In genomic region chr1:40049745-40050144, GRCh38 we compare ENCODE assay signal across 12 cellular contexts. TPM values are rescaled to one million over a fixed set of nuclear protein-coding genes. Genes with fewer than 3 reads are reported as not detected.
A peak's percentile ranks its signal among the peaks of the same experiment; 100 is the strongest.
DNase-seq lines count a peak whose midpoint lies in the region; ATAC-seq, FAIRE-seq and TF ChIP-seq lines count a peak whose summit lies in the region.
"Had no signal": no experiment of that assay in that cellular context is flagged by ENCODE, and none has a peak within 500 bp of the region (broad histone marks: within the 10 kb centered on the region; RNA-seq: fewer than 3 reads in every experiment).

No MANE protein-coding gene starts in this region.

- peak; percentile 26 for FAIRE-seq in K562 (lab: Jason Lieb, UNC)

- H3K9me3 ChIP-seq in K562 (replicated peaks; ENCODE audit: control insufficient read depth, insufficient read depth, low read depth, low read length) (no peaks in the 10 kb centered on the region), transverse colon (no peaks in the 10 kb centered on the region)
- H3K9me3 ChIP-seq: BLaER1, right lobe of liver, SJSA1 had no signal

- 0 out of 2 replicates have a peak, but pooled peaks cover 7% of the 10 kb centered on the region for H4K20me1 ChIP-seq in K562 (replicated peaks; ENCODE audit: control insufficient read depth, insufficient read depth, low read length)

- H3K9me3 Mint-ChIP-seq in activated naive CD4-positive, alpha-beta T cell treated with anti-CD3 and anti-CD28 coated beads for 36 hours = no peaks in the 10 kb centered on the region
- no peaks in the 10 kb centered on the region for H3K9me3 Mint-ChIP-seq in memory B cell

- no peak for TF ChIP-seq RAD21 in K562 (CRISPR knock-in tag; conservative IDR thresholded peaks at IDR 0.05 in 1 of 2, IDR thresholded peaks at IDR 0.05 in 1 of 2)

- no peaks in the 10 kb centered on the region for H3K9me1 ChIP-seq in K562 (ENCODE audit: control insufficient read depth, insufficient read depth, low read length)

- H3K36me3 ChIP-seq in K562 (ENCODE audit: control insufficient read depth, insufficient read depth, low read length) = peaks cover 44% of the 10 kb centered on the region
- no peaks in the 10 kb centered on the region for H3K36me3 ChIP-seq in transverse colon
- H3K36me3 ChIP-seq: right lobe of liver had no signal

- peak; percentile 45 for DNase-seq in activated naive CD4-positive, alpha-beta T cell treated with anti-CD3 and anti-CD28 coated beads for 36 hours
- no peak for DNase-seq in activated naive CD4-positive, alpha-beta T cell treated with anti-CD3 and anti-CD28 coated beads, Interleukin-2, amount 50 U/mL, for 16 hours
- DNase-seq in K562 (ENCODE audit: extremely low read depth in 1 of 4, low spot score in 3 of 4) = no peak
- no peak for DNase-seq in memory B cell (ENCODE audit: low spot score in 2 of 2)
- no peak for DNase-seq in transverse colon
- no peak for DNase-seq in NCI-H1048 (lab: John Stamatoyannopoulos, UW)
- DNase-seq in DMS114 treated with DMSO at 0.1 percent for 48 hours (lab: John Stamatoyannopoulos, UW; ENCODE audit: unreplicated experiment) = no peak
- DNase-seq: NCI-H1092, right lobe of liver had no signal

- H3K27me3 Mint-ChIP-seq in activated naive CD4-positive, alpha-beta T cell treated with anti-CD3 and anti-CD28 coated beads for 36 hours (ENCODE audit: low read depth) = no peaks in the 10 kb centered on the region
- H3K27me3 Mint-ChIP-seq in memory B cell = no peaks in the 10 kb centered on the region

- in situ Hi-C loops in K562 (cut with MboI) (no loop called here), transverse colon (cut with MboI; ENCODE audit: low pct_ligation_motif_present in 1 of 4, low pct_unique_long_range_greater_than_20kb in 1 of 4, low sequenced_read_pairs in 3 of 4) (no loop called here)

- no peaks in the 10 kb centered on the region for H3K27me3 ChIP-seq in K562 (ENCODE audit: control insufficient read depth in 2 of 2, insufficient read depth in 2 of 2, low read length in 2 of 2)
- H3K27me3 ChIP-seq in transverse colon = no peaks in the 10 kb centered on the region
- H3K27me3 ChIP-seq: BLaER1, right lobe of liver, SJSA1 had no signal

- TF ChIP-seq CTCF in K562 (IDR thresholded peaks at IDR 0.05 in 2 of 3, conservative IDR thresholded peaks at IDR 0.05 in 1 of 3; ENCODE audit: insufficient read depth in 2 of 3, low read depth in 1 of 3, low read length in 3 of 3) (no peak), transverse colon (IDR thresholded peaks at IDR 0.05) (no peak)

- CTCF ChIA-PET in activated naive CD4-positive, alpha-beta T cell treated with anti-CD3 and anti-CD28 coated beads for 36 hours (lab: Charles Lee) = interaction anchor here (0.6 to 0.7 kb wide), 2 partner anchors 8 to 29 kb away, joined by 3 read pairs; no protein-coding TSS in a partner anchor
- CTCF ChIA-PET in K562 (lab: Yijun Ruan, JAX; ENCODE audit: low intra/inter-chr PET ratio) = no interaction called here

- no peak for TF ChIP-seq EP300 in K562 (IDR thresholded peaks at IDR 0.05; ENCODE audit: low read length)
- TF ChIP-seq EP300 in transverse colon (IDR thresholded peaks at IDR 0.05; ENCODE audit: low read depth) = no peak

- no TSS peak for BruUV-seq in K562 (replicated peaks; lab: Mats Ljungman, UMichigan)

- no peak overlapping the region for H3K4me2 ChIP-seq in K562 (ENCODE audit: insufficient read depth, low read length)

- no peak overlapping the region for H3K27ac ChIP-seq in K562 (ENCODE audit: extremely low read depth, low read depth, low read length)
- peak overlapping the region; percentile 6 to 46 (median 29) for H3K27ac ChIP-seq in transverse colon
- H3K27ac ChIP-seq: BLaER1, right lobe of liver, SJSA1 had no signal

- H3K79me2 ChIP-seq in K562 (ENCODE audit: control insufficient read depth, insufficient read depth, low read length) = peaks cover 91% of the 10 kb centered on the region

- H3K4me3 ChIP-seq in K562 (no peak overlapping the region), transverse colon (no peak overlapping the region)
- H3K4me3 ChIP-seq: BLaER1, right lobe of liver, SJSA1 had no signal

- peaks cover 38% of the 10 kb centered on the region for H3K36me3 Mint-ChIP-seq in activated naive CD4-positive, alpha-beta T cell treated with anti-CD3 and anti-CD28 coated beads for 36 hours (ENCODE audit: low read depth)
- peaks cover 24% of the 10 kb centered on the region for H3K36me3 Mint-ChIP-seq in memory B cell

- peak overlapping the region; percentile 52 for H3K4me3 Mint-ChIP-seq in activated naive CD4-positive, alpha-beta T cell treated with anti-CD3 and anti-CD28 coated beads for 36 hours
- H3K4me3 Mint-ChIP-seq in memory B cell = peak overlapping the region; percentile 4

- H3K4me1 Mint-ChIP-seq in activated naive CD4-positive, alpha-beta T cell treated with anti-CD3 and anti-CD28 coated beads for 36 hours (ENCODE audit: low read depth) = peaks cover 82% of the 10 kb centered on the region
- H3K4me1 Mint-ChIP-seq in memory B cell = peaks cover 45% of the 10 kb centered on the region

- peak overlapping the region; percentile 90 for H3K27ac Mint-ChIP-seq in activated naive CD4-positive, alpha-beta T cell treated with anti-CD3 and anti-CD28 coated beads for 36 hours
- H3K27ac Mint-ChIP-seq in memory B cell = peak overlapping the region; percentile 63

- 57% methylated on average over 2 of the region's 2 CpGs for WGBS in K562 (ENCODE audit: insufficient coverage, low coverage, missing lambda C conversion rate)
- 55% methylated on average over 2 of the region's 2 CpGs; no CpG with 5 or more reads in 1 of the 2 donors for whole genome bisulfite sequencing in transverse colon (ENCODE audit: low coverage in 1 of 2), 2 donors

- H3K4me1 ChIP-seq in K562 (replicated peaks in 1 of 2; ENCODE audit: control insufficient read depth in 2 of 2, insufficient read depth in 2 of 2, low read length in 2 of 2) (peaks cover 31 to 49% of the 10 kb centered on the region in 2 experiments), transverse colon (peaks cover 27 to 89% (median 28%) of the 10 kb centered on the region in 4 donors)

- ATAC-seq in K562 (no peak), memory B cell (ENCODE audit: low read depth) (no peak), HG03025 (IDR thresholded peaks at IDR 0.05; ENCODE audit: low FRiP score, unreplicated experiment) (no peak)
- ATAC-seq: right lobe of liver had no signal

- intact Hi-C loops in activated naive CD4-positive, alpha-beta T cell treated with anti-CD3 and anti-CD28 coated beads for 36 hours (cut with micrococcal nuclease) = loop anchor here (1.0 to 5.0 kb wide), 3 partner anchors 9 to 193 kb away; partner anchors contain the start of genes CAP1 and RLF
- intact Hi-C loops in K562 (cut with micrococcal nuclease) = no loop called here
- intact Hi-C loops in transverse colon (cut with DNase I; ENCODE audit: low total_unique reads) = no loop called here

- no peak overlapping the region for H3K9ac ChIP-seq in K562 (ENCODE audit: insufficient read depth in 1 of 2, low read depth in 2 of 2, low read length in 2 of 2)
- H3K9ac ChIP-seq: BLaER1 had no signal

- no peak for TF ChIP-seq POLR2A in K562 (conservative IDR thresholded peaks at IDR 0.05)
- no peak for TF ChIP-seq POLR2A in transverse colon (IDR thresholded peaks at IDR 0.05)

- POLR2A ChIA-PET in K562 (lab: Yijun Ruan, JAX) = interaction anchor here (0.8 to 6.5 kb wide), 5 partner anchors 8 to 27 kb away, joined by 3 to 72 read pairs (median 3); partner anchors contain the start of gene CAP1

- H2AFZ ChIP-seq in K562 (ENCODE audit: low read depth, low read length) = no peak overlapping the region

RNA-seq across cellular contexts. Expression of gene CAP1, which starts 9.2 kb away (rescaled TPM):
- 100 to 1,000 TPM; 522 to 525 TPM for total RNA-seq in activated naive CD4-positive, alpha-beta T cell treated with anti-CD3 and anti-CD28 coated beads for 36 hours
- total RNA-seq in K562 (2011; cell fraction: chromatin; rRNA removed; ENCODE audit: low replicate concordance) = 173 and 189 TPM in 2 replicates
- 98.9 and 116 TPM in 2 replicates for total RNA-seq in K562 (2011; cell fraction: nucleolus; rRNA removed)
- 132 and 136 TPM in 2 replicates for total RNA-seq in K562 (2011; cell fraction: nucleoplasm; rRNA removed)
- total RNA-seq in K562 (2014; rRNA removed) (230 and 251 TPM in 2 replicates), K562 (2014; rRNA removed; fragmentation: Illumina TruSeq; extraction: Trizol) (271 and 311 TPM in 2 replicates), K562 (2015; rRNA removed; fragmentation: Illumina TruSeq; extraction: Trizol) (270 and 271 TPM in 2 replicates), K562 (2021) (322 and 339 TPM in 2 replicates), transverse colon (100 to 1,000 TPM in 3 of 4 donors, 10 to 100 TPM in 1; 81.0 to 290 (median 238) TPM)
- polyA plus RNA-seq in K562 (2011; rRNA removed) (485 and 488 TPM in 2 replicates), K562 (2014; fragmentation: Illumina TruSeq; extraction: Trizol) (310 and 337 TPM in 2 replicates), K562 (2014; fragmentation: Nextera tagmentation; extraction: Ambion mirVana) (100 to 1,000 TPM; 281 to 658 TPM), K562 (2014; rRNA removed) (269 and 277 TPM in 2 replicates)
- polyA plus RNA-seq in K562 (2011; cell fraction: cytosol; rRNA removed) = 203 and 329 TPM in 2 replicates
- 186 and 410 TPM in 2 replicates for polyA plus RNA-seq in K562 (2011; cell fraction: nucleus; rRNA removed)
- 338 and 462 TPM in 2 replicates for polyA plus RNA-seq in K562 (2012)
- polyA minus RNA-seq in K562 (2011; rRNA and poly(A)+ RNA removed) = 462 and 519 TPM in 2 replicates
- polyA minus RNA-seq in K562 (2011; cell fraction: cytosol; rRNA and poly(A)+ RNA removed) = 151 and 156 TPM in 2 replicates
- polyA minus RNA-seq in K562 (2011; cell fraction: nucleus; rRNA and poly(A)+ RNA removed) = 47.5 and 121 TPM in 2 replicates

RNA-seq across cellular contexts. Expression of gene PPT1, which starts 47.3 kb away (rescaled TPM):
- total RNA-seq in activated naive CD4-positive, alpha-beta T cell treated with anti-CD3 and anti-CD28 coated beads for 36 hours = 10 to 100 TPM; 81.3 to 89.7 TPM
- total RNA-seq in K562 (2011; cell fraction: chromatin; rRNA removed; ENCODE audit: low replicate concordance) = 49.5 and 58.1 TPM in 2 replicates
- 88.6 and 90.7 TPM in 2 replicates for total RNA-seq in K562 (2011; cell fraction: nucleolus; rRNA removed)
- total RNA-seq in K562 (2011; cell fraction: nucleoplasm; rRNA removed) = 115 and 166 TPM in 2 replicates
- total RNA-seq in K562 (2014; rRNA removed) (72.2 and 83.6 TPM in 2 replicates), K562 (2014; rRNA removed; fragmentation: Illumina TruSeq; extraction: Trizol) (131 and 149 TPM in 2 replicates), K562 (2015; rRNA removed; fragmentation: Illumina TruSeq; extraction: Trizol) (143 and 151 TPM in 2 replicates), K562 (2021) (106 and 108 TPM in 2 replicates), transverse colon (10 to 100 TPM in 3 of 4 donors, 1 to 10 TPM in 1; 6.4 to 28.9 (median 18.0) TPM)
- polyA plus RNA-seq in K562 (2011; rRNA removed) (115 and 145 TPM in 2 replicates), K562 (2014; fragmentation: Illumina TruSeq; extraction: Trizol) (215 and 230 TPM in 2 replicates), K562 (2014; fragmentation: Nextera tagmentation; extraction: Ambion mirVana) (100 to 1,000 TPM; 197 to 285 TPM), K562 (2014; rRNA removed) (78.7 and 90.5 TPM in 2 replicates)
- 69.3 and 74.9 TPM in 2 replicates for polyA plus RNA-seq in K562 (2011; cell fraction: cytosol; rRNA removed)
- polyA plus RNA-seq in K562 (2011; cell fraction: nucleus; rRNA removed) = 35.7 and 37.4 TPM in 2 replicates
- polyA plus RNA-seq in K562 (2012) = 106 and 119 TPM in 2 replicates
- 101 and 103 TPM in 2 replicates for polyA minus RNA-seq in K562 (2011; rRNA and poly(A)+ RNA removed)
- polyA minus RNA-seq in K562 (2011; cell fraction: cytosol; rRNA and poly(A)+ RNA removed) = 40.2 and 70.7 TPM in 2 replicates
- polyA minus RNA-seq in K562 (2011; cell fraction: nucleus; rRNA and poly(A)+ RNA removed) = 5.7 and 10.7 TPM in 2 replicates
